8 cellular contexts compared by ENCODE assay signal in the genomic region with DNA sequence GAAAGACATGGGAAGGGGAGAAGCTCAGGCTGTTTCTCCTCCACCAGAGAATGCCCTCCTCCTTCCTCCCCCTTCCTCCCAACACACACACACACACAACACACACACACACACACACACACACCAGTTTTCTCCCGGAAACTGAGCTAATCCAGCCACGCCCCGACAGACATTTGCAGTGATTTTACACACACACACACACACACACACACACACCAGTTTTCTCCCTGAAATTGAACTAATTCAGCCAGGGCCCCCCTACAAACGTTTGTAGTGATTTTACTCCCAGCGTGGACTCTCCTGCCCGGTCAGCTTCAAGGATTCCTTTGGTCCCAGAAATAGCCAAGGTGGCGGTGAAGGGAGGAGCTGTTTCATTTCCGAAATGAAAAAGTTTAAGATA. TPM values are rescaled to one million over a fixed set of nuclear protein-coding genes. Genes with fewer than 3 reads are reported as not detected.
DNase-seq lines count a peak whose midpoint lies in the region; ATAC-seq and TF ChIP-seq lines count a peak whose summit lies in the region.

No MANE protein-coding gene starts in this region.

- H3K4me3 ChIP-seq in CD4-positive, alpha-beta memory T cell (ENCODE audit: low read length in 2 of 2), result peak overlapping the region; percentile 26 to 63
- peak overlapping the region; percentile 70 for H3K4me3 ChIP-seq in iPS-18a (ENCODE audit: low read length)

- no peaks in the 10 kb centered on the region for H3K27me3 ChIP-seq in CD4-positive, alpha-beta memory T cell (ENCODE audit: insufficient read depth, low read length)
- peaks cover 43% of the 10 kb centered on the region for H3K27me3 ChIP-seq in iPS-18a (ENCODE audit: control insufficient read depth, insufficient read depth, low read length)

- H3K9ac ChIP-seq in iPS-18a (ENCODE audit: low read length), result peak overlapping the region; percentile 43

- H3K4me1 ChIP-seq in CD4-positive, alpha-beta memory T cell (ENCODE audit: insufficient read depth, low read length), result peaks cover 9% of the 10 kb centered on the region
- H3K4me1 ChIP-seq in iPS-18a (ENCODE audit: control insufficient read depth, low read depth, low read length), result peaks cover 16% of the 10 kb centered on the region

- no peaks in the 10 kb centered on the region for H3K27me3 Mint-ChIP-seq in CD4-positive, alpha-beta memory T cell
- peaks cover 16% of the 10 kb centered on the region for H3K27me3 Mint-ChIP-seq in brain

- POLR2A ChIA-PET in CD4-positive, alpha-beta memory T cell (lab: Charles Lee; ENCODE audit: partially characterized antibody), result interaction anchor here (0.6 to 3.2 kb wide), 10 partner anchors 9 to 1046 kb away, joined by 3 to 24 read pairs (median 4); a partner anchor contains a TSS

- H3K27ac ChIP-seq in CD4-positive, alpha-beta memory T cell (ENCODE audit: low read depth, low read length), result peak overlapping the region; percentile 55
- no peak overlapping the region for H3K27ac ChIP-seq in iPS-18a (ENCODE audit: low read length)

- peak overlapping the region; percentile 42 to 98 (median 89) for H3K27ac Mint-ChIP-seq in CD4-positive, alpha-beta memory T cell
- H3K27ac Mint-ChIP-seq in brain, result peak overlapping the region in 3 of 5 experiments; percentile 63 to 93 (median 74)

- peaks cover 12 to 21% (median 13%) of the 10 kb centered on the region in 4 donors for H3K4me1 Mint-ChIP-seq in CD4-positive, alpha-beta memory T cell
- H3K4me1 Mint-ChIP-seq in brain, result peaks cover 21% of the 10 kb centered on the region

- no peaks in the 10 kb centered on the region for H3K36me3 ChIP-seq in CD4-positive, alpha-beta memory T cell (ENCODE audit: insufficient read depth, low read length)
- no peaks in the 10 kb centered on the region for H3K36me3 ChIP-seq in iPS-18a (ENCODE audit: control insufficient read depth, low read depth, low read length)

- CTCF ChIA-PET in CD4-positive, alpha-beta memory T cell (lab: Charles Lee; ENCODE audit: partially characterized antibody), result interaction anchor here (0.7 to 2.7 kb wide), 6 partner anchors 33 to 141 kb away, joined by 3 to 13 read pairs (median 4); a partner anchor contains a TSS

- no peaks in the 10 kb centered on the region for H3K9me3 ChIP-seq in CD4-positive, alpha-beta memory T cell (ENCODE audit: control insufficient read depth in 1 of 2, low read length in 2 of 2)
- no peaks in the 10 kb centered on the region for H3K9me3 ChIP-seq in iPS-18a (ENCODE audit: control insufficient read depth, low read depth, low read length)

- H3K9me3 Mint-ChIP-seq in CD4-positive, alpha-beta memory T cell, result peaks cover 0 to 4% (median 0%) of the 10 kb centered on the region in 8 donors
- peaks cover 1 to 11% (median 2%) of the 10 kb centered on the region in 5 experiments for H3K9me3 Mint-ChIP-seq in brain

- no peak for TF ChIP-seq CTCF in brain (conservative IDR thresholded peaks at IDR 0.05)

- intact Hi-C loops in CD4-positive, alpha-beta memory T cell (cut with micrococcal nuclease), result loop anchor here (2.0 kb wide), 1 partner anchor 32 kb away; a partner anchor contains a TSS
- intact Hi-C loops in sciatic nerve (cut with DNase I), result no loop called here

- peak overlapping the region; percentile 83 to 91 (median 88) for H3K4me3 Mint-ChIP-seq in CD4-positive, alpha-beta memory T cell
- peak overlapping the region; percentile 56 to 80 (median 74) for H3K4me3 Mint-ChIP-seq in brain

- peak; percentile 77 for ATAC-seq in sciatic nerve
- no peak for ATAC-seq in GM21737 (IDR thresholded peaks at IDR 0.05; ENCODE audit: unreplicated experiment)

- peaks cover 0 to 9% of the 10 kb centered on the region in 2 donors for H3K36me3 Mint-ChIP-seq in CD4-positive, alpha-beta memory T cell
- peaks cover 25% of the 10 kb centered on the region for H3K36me3 Mint-ChIP-seq in brain

- peak in 4 of 5 donors; percentile 49 to 64 (median 57) for DNase-seq in CD4-positive, alpha-beta memory T cell
- peak; percentile 18 to 64 for DNase-seq in NCI-H187 (lab: John Stamatoyannopoulos, UW)
- DNase-seq in sciatic nerve (ENCODE audit: low spot score), result peak; percentile 82
- DNase-seq in SHP77 (lab: John Stamatoyannopoulos, UW), result no peak
- DNase-seq in NCI-H2029 treated with DMSO at 0.1 percent for 48 hours (lab: John Stamatoyannopoulos, UW), result no peak

RNA-seq across cellular contexts. Expression of a gene that starts 32.9 kb away (rescaled TPM):
- total RNA-seq in CD4-positive, alpha-beta memory T cell, result 10 to 100 TPM; 33.2 to 34.5 TPM
- polyA plus RNA-seq in CD4-positive, alpha-beta memory T cell, result 10 to 100 TPM; 25.6 to 29.2 TPM
- polyA plus RNA-seq in brain (ENCODE audit: insufficient read depth, low read depth, low replicate concordance), result 45.1 TPM
- total RNA-seq in sciatic nerve, result 23.5 TPM

Comparison
In these comparisons a context has a peak if more than half of its experiments do, and no peak if none do; other contexts are left out.
1. DNase-seq: peak in CD4-positive, alpha-beta memory T cell (4 of 5), NCI-H187 (2 of 2) and sciatic nerve (single experiment); none in SHP77 (0 of 2) and NCI-H2029 treated with DMSO at 0.1 percent for 48 hours (single experiment).